ENCODE assay signal across 8 cellular contexts in the genomic region with DNA sequence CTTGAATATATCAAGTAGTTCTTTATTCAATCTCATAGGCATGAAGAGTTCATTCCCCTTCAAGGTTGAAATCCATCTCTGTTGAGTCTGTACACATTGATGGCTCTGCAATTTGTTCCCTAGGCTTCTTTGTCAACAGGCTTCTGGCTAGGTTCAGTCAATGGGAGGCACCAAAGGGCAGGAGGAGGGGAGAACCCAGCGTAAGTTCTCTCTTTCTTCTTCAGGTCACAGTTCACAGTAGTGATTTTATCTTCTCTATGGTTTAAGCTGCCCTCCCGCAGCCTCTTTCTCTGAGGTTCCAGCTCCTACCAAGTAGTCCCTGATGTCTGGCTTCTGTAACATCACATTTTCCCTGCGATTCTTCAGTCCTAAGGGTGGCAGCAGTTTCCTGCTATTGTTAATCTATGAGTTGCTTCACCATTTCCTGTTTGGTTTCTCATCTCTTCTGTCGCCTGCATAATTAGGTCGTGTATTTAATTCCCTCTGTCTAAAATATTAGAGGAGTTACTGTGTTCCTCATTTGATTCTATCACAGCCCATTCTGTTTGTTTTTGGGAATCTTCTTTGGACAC.
A peak's percentile ranks its signal among the peaks of the same experiment; 100 is the strongest.
DNase-seq lines count a peak whose midpoint lies in the region; ATAC-seq and TF ChIP-seq lines count a peak whose summit lies in the region.

No MANE protein-coding gene starts in this region.

- DNase-seq in GM13976 (ENCODE audit: low spot score) (peak; percentile 29), NOMO-1 treated with dmso at 0.1 percent for 144 hours (lab: John Stamatoyannopoulos, UW; ENCODE audit: unreplicated experiment) (peak; percentile 33), cerebellum (ENCODE audit: low spot score) (peak; percentile 53), osteoblast (ENCODE audit: insufficient read length, low spot score, missing footprints) (no peak), posterior vena cava (ENCODE audit: low spot score) (no peak), thyroid gland (no peak), omental fat pad (ENCODE audit: low spot score) (no peak), esophagus squamous epithelium (lab: John Stamatoyannopoulos, UW) (no peak)

- H3K27ac ChIP-seq in osteoblast (ENCODE audit: low read depth, low read length) = no peak overlapping the region
- no peak overlapping the region for H3K27ac ChIP-seq in thyroid gland
- no peak overlapping the region for H3K27ac ChIP-seq in esophagus squamous epithelium

- H3K4me3 ChIP-seq in osteoblast (ENCODE audit: insufficient read depth, low read length) (no peak overlapping the region), thyroid gland (replicated peaks in 1 of 3) (no peak overlapping the region), esophagus squamous epithelium (no peak overlapping the region)

- H2AFZ ChIP-seq in osteoblast (ENCODE audit: low read length) = peak overlapping the region; percentile 69

- WGBS in thyroid gland, 2 donors = 46 to 53% methylated on average over 5 of the region's 5 CpGs
- WGBS in esophagus squamous epithelium, 2 donors = 33 to 42% methylated on average over 5 of the region's 5 CpGs

- H3K79me2 ChIP-seq in osteoblast (ENCODE audit: insufficient read depth, low read length) = no peaks in the 10 kb centered on the region

- TF ChIP-seq POLR2A in thyroid gland (IDR thresholded peaks at IDR 0.05) (no peak), esophagus squamous epithelium (IDR thresholded peaks at IDR 0.05) (no peak)

- in situ Hi-C loops in GM13976 (cut with MboI; ENCODE audit: low sequenced_read_pairs, unreplicated experiment) = no loop called here

- TF ChIP-seq CTCF in GM13976 (IDR thresholded peaks at IDR 0.05; ENCODE audit: borderline replicate concordance, control extremely low read depth, extremely low read depth, insufficient read depth, missing control alignments) (no peak), osteoblast (IDR thresholded peaks at IDR 0.05; ENCODE audit: extremely low read depth, low read depth, low read length) (peak; percentile 12), thyroid gland (IDR thresholded peaks at IDR 0.05) (no peak), omental fat pad (IDR thresholded peaks at IDR 0.05) (no peak), esophagus squamous epithelium (IDR thresholded peaks at IDR 0.05) (no peak)

- H3K36me3 ChIP-seq in osteoblast (ENCODE audit: insufficient read depth, low read length) = no peaks in the 10 kb centered on the region
- no peaks in the 10 kb centered on the region for H3K36me3 ChIP-seq in thyroid gland
- no peaks in the 10 kb centered on the region for H3K36me3 ChIP-seq in esophagus squamous epithelium

- ATAC-seq in omental fat pad (ENCODE audit: low FRiP score) = no peak

- H3K9me3 ChIP-seq in osteoblast (ENCODE audit: low read depth, low read length) = no peaks in the 10 kb centered on the region
- H3K9me3 ChIP-seq in thyroid gland = no peaks in the 10 kb centered on the region
- no peaks in the 10 kb centered on the region for H3K9me3 ChIP-seq in esophagus squamous epithelium

- no peak overlapping the region for H3K4me2 ChIP-seq in osteoblast (ENCODE audit: insufficient read depth, low read length)

- H3K4me1 ChIP-seq in osteoblast (ENCODE audit: insufficient read depth, low read length) (peaks cover 10% of the 10 kb centered on the region), thyroid gland (no peaks in the 10 kb centered on the region), esophagus squamous epithelium (peaks cover 0 to 14% (median 2%) of the 10 kb centered on the region in 3 donors)

- no peaks in the 10 kb centered on the region for H4K20me1 ChIP-seq in osteoblast (ENCODE audit: insufficient read depth, low read length)

- H3K27me3 ChIP-seq in osteoblast (ENCODE audit: insufficient read depth, low read length) (no peaks in the 10 kb centered on the region), thyroid gland (no peaks in the 10 kb centered on the region), esophagus squamous epithelium (no peaks in the 10 kb centered on the region)

- intact Hi-C loops in posterior vena cava (cut with DNase I) = loop anchor here in 1 of 2 donors (10.0 kb wide), 1 partner anchor 428 kb away; no protein-coding TSS in a partner anchor
- intact Hi-C loops in thyroid gland (cut with DNase I) = no loop called here
- intact Hi-C loops in esophagus squamous epithelium (cut with DNase I) = no loop called here

Comparison
In these comparisons a context has a peak if more than half of its experiments do, and no peak if none do; other contexts are left out.
1. DNase-seq: peak in GM13976 (single experiment), NOMO-1 treated with dmso at 0.1 percent for 144 hours (single experiment) and cerebellum (single experiment); none in osteoblast (single experiment), posterior vena cava (single experiment), thyroid gland (0 of 2), omental fat pad (single experiment) and esophagus squamous epithelium (single experiment).